11 cellular contexts compared by ENCODE assay signal in the genomic region with DNA sequence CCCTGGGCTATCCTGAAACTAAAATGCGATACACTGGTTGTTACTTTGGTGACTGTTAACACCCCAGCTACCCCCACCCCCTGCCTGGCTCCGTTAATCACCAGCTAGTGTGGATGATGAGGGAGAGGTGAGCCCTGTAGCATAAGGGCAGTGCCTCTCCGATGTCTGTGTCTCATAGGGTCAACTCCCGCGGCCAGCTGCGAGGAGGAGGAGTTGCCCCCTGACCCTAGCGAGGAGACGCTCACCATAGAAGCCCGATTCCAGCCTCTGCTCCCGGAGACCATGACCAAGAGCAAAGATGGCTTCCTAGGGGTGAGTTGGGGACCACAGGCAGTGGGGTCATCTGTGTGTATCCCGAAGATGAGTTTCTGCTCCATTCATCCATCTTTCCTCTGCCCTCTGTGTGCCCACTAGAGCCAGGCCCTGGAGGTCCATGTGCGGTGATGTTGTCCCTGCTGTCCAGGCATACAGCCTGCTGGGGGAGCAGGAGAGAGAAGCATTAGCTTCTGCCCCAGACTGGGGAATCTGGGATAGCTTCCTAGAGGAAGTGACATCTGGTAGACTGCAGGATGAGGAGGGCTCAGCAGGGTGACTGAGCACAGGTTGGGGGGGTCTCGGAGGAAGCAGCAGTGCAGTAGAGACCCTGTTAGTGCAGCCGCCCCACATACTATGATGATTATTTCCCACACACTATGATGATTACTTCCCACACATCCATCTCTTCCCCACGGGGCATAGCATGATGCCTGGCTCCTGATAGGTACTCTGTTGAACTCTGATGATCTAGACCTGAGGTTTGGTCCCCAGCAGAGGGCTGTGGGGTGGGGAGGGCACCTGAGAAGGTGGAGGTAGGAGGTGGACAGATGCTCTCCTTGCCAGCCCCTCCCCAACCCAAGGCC. TPM values are rescaled to one million over a fixed set of nuclear protein-coding genes. Genes with fewer than 3 reads are reported as not detected.
DNase-seq lines count a peak whose midpoint lies in the region; ATAC-seq and TF ChIP-seq lines count a peak whose summit lies in the region.
"Had no signal": no experiment of that assay in that cellular context is flagged by ENCODE, and none has a peak within 500 bp of the region (broad histone marks: within the 10 kb centered on the region; RNA-seq: fewer than 3 reads in every experiment).

No MANE protein-coding gene starts in this region.

- H3K27ac ChIP-seq in coronary artery (peak overlapping the region; percentile 12 to 83), neuronal stem cell (replicated peaks; ENCODE audit: low read length) (no peak overlapping the region), tibial artery (peak overlapping the region; percentile 78 to 83), ovary (no peak overlapping the region), SJCRH30 (no peak overlapping the region)
- H3K27ac ChIP-seq: HL-60 had no signal

- H3K36me3 ChIP-seq in neuronal stem cell (replicated peaks in 1 of 2; ENCODE audit: control insufficient read depth in 2 of 2, insufficient read depth in 2 of 2, low read length in 2 of 2): peaks cover 24 to 58% of the 10 kb centered on the region in 2 donors
- peaks cover 21 to 33% (median 31%) of the 10 kb centered on the region in 3 donors for H3K36me3 ChIP-seq in tibial artery
- no peaks in the 10 kb centered on the region for H3K36me3 ChIP-seq in ovary
- no peaks in the 10 kb centered on the region; the same call in none of the 2 replicates for H3K36me3 ChIP-seq in SJCRH30

- peak overlapping the region; percentile 1 for H3K9ac ChIP-seq in neuronal stem cell (ENCODE audit: low read depth, low read length, poor library complexity)

- H4K8ac ChIP-seq in neuronal stem cell (ENCODE audit: low read depth, low read length): no peak overlapping the region

- no peak overlapping the region for H3K4ac ChIP-seq in neuronal stem cell (ENCODE audit: low read length)

- no CpG with 5 or more reads among the region's 15 CpGs for WGBS in neuronal stem cell (ENCODE audit: extremely low coverage in 2 of 2, insufficient read length in 2 of 2, insufficient replicate concordance in 1 of 2), 2 donors
- WGBS in ovary, 3 donors: 67 to 77% (median 74%) methylated on average over 15 of the region's 15 CpGs

- no peak overlapping the region for H3K23ac ChIP-seq in neuronal stem cell (ENCODE audit: low read depth, low read length, poor library complexity)

- TF ChIP-seq CTCF in coronary artery (IDR thresholded peaks at IDR 0.05) (no peak), tibial artery (IDR thresholded peaks at IDR 0.05) (no peak), ovary (IDR thresholded peaks at IDR 0.05) (no peak)

- H3K4me2 ChIP-seq in neuronal stem cell (ENCODE audit: insufficient read depth, low read length, poor library complexity, severe bottlenecking): no peak overlapping the region

- H3K14ac ChIP-seq in neuronal stem cell (ENCODE audit: low read length): no peak overlapping the region

- H3K79me1 ChIP-seq in neuronal stem cell (ENCODE audit: low read depth, low read length): peaks cover 5% of the 10 kb centered on the region

- H2BK120ac ChIP-seq in neuronal stem cell (ENCODE audit: low read depth, low read length): no peak overlapping the region

- no peaks in the 10 kb centered on the region for H3K9me3 Mint-ChIP-seq in activated naive CD4-positive, alpha-beta T cell treated with anti-CD3 and anti-CD28 coated beads, Interleukin-2, amount 50 U/mL, for 72 hours

- DNase-seq in activated naive CD4-positive, alpha-beta T cell treated with anti-CD3 and anti-CD28 coated beads, Interleukin-2, amount 50 U/mL, for 72 hours (ENCODE audit: low spot score in 2 of 2): no peak
- DNase-seq in activated naive CD4-positive, alpha-beta T cell treated with Interleukin-2 at 50 U/mL for 16 hours: no peak
- DNase-seq in coronary artery (ENCODE audit: low spot score) (no peak), neuronal stem cell (ENCODE audit: low spot score) (no peak), tibial artery (no peak), ovary (no peak), NCI-H2196 (lab: John Stamatoyannopoulos, UW; ENCODE audit: unreplicated experiment) (no peak), SJCRH30 (no peak)
- DNase-seq: DMS 273 treated with DMSO at 0.1 percent for 48 hours, small intestine had no signal

- H3K18ac ChIP-seq in neuronal stem cell (ENCODE audit: low read length): no peak overlapping the region

- intact Hi-C loops in tibial artery (cut with DNase I; ENCODE audit: low total_unique reads) (loop anchor here (5.0 to 10.0 kb wide), 2 partner anchors 258 to 570 kb away; partner anchors contain the start of gene SYF2), ovary (cut with DNase I) (loop anchor here in 2 of 4 donors (5.0 to 10.0 kb wide), 3 partner anchors 188 to 198 kb away; partner anchors contain the start of genes MAN1C1 (in 1 of the 2) and PAFAH2 (in 1 of the 2))

- H3K9me3 ChIP-seq in neuronal stem cell (replicated peaks in 1 of 2; ENCODE audit: control insufficient read depth in 2 of 2, insufficient read depth in 1 of 2, low read depth in 1 of 2, low read length in 2 of 2) (no peaks in the 10 kb centered on the region), tibial artery (no peaks in the 10 kb centered on the region), ovary (no peaks in the 10 kb centered on the region), SJCRH30 (replicated peaks) (no peaks in the 10 kb centered on the region)

- peaks cover 0 to 16% of the 10 kb centered on the region in 2 donors for H3K36me3 Mint-ChIP-seq in activated naive CD4-positive, alpha-beta T cell treated with anti-CD3 and anti-CD28 coated beads, Interleukin-2, amount 50 U/mL, for 72 hours

- peaks cover 16% of the 10 kb centered on the region in 2 donors for H3K4me1 ChIP-seq in neuronal stem cell (ENCODE audit: control insufficient read depth in 2 of 2, insufficient read depth in 1 of 2, low read depth in 1 of 2, low read length in 2 of 2)
- H3K4me1 ChIP-seq in tibial artery: peaks cover 0 to 80% (median 67%) of the 10 kb centered on the region in 4 donors
- H3K4me1 ChIP-seq in ovary (ENCODE audit: insufficient read depth): peaks cover 5% of the 10 kb centered on the region
- H3K4me1 ChIP-seq in SJCRH30: no peaks in the 10 kb centered on the region

- peak in 1 of 2 donors; percentile 16 for ATAC-seq in activated naive CD4-positive, alpha-beta T cell treated with anti-CD3 and anti-CD28 coated beads, Interleukin-2, amount 50 U/mL, for 72 hours

- peak overlapping the region; percentile 22 to 55 for H3K27ac Mint-ChIP-seq in activated naive CD4-positive, alpha-beta T cell treated with anti-CD3 and anti-CD28 coated beads, Interleukin-2, amount 50 U/mL, for 72 hours

- no peak overlapping the region for H2AK5ac ChIP-seq in neuronal stem cell (ENCODE audit: low read depth, low read length)

- no peak overlapping the region for H4K91ac ChIP-seq in neuronal stem cell (ENCODE audit: low read depth, low read length, poor library complexity)

- H3K4me3 ChIP-seq in coronary artery (no peak overlapping the region), neuronal stem cell (ENCODE audit: low read length in 2 of 2) (no peak overlapping the region), tibial artery (no peak overlapping the region), ovary (no peak overlapping the region), SJCRH30 (no peak overlapping the region)

- H3K27me3 ChIP-seq in neuronal stem cell (ENCODE audit: control insufficient read depth in 3 of 3, insufficient read depth in 3 of 3, low read depth in 1 of 3, low read length in 3 of 3): no peaks in the 10 kb centered on the region
- H3K27me3 ChIP-seq in tibial artery: no peaks in the 10 kb centered on the region
- no peaks in the 10 kb centered on the region for H3K27me3 ChIP-seq in ovary
- no peaks in the 10 kb centered on the region for H3K27me3 ChIP-seq in SJCRH30

- no peak overlapping the region for H2BK5ac ChIP-seq in neuronal stem cell (ENCODE audit: low read length)

- H2BK12ac ChIP-seq in neuronal stem cell (ENCODE audit: low read length): no peak overlapping the region

- no peak for TF ChIP-seq POLR2A in ovary (IDR thresholded peaks at IDR 0.05)

- H2AFZ ChIP-seq in neuronal stem cell (ENCODE audit: low read length): no peak overlapping the region

- H2BK15ac ChIP-seq in neuronal stem cell (ENCODE audit: low read length): no peak overlapping the region

- TF ChIP-seq EP300 in ovary (IDR thresholded peaks at IDR 0.05): no peak

RNA-seq across cellular contexts. Expression of gene SELENON, which starts 5.2 kb away (rescaled TPM):
- total RNA-seq in activated naive CD4-positive, alpha-beta T cell treated with anti-CD3 and anti-CD28 coated beads, Interleukin-2, amount 50 U/mL, for 72 hours: 10 to 100 TPM; 13.5 to 34.9 TPM
- polyA plus RNA-seq in neuronal stem cell (2013, experiment 1 of 2): 92.8 TPM
- 91.3 TPM for polyA plus RNA-seq in neuronal stem cell (2013, experiment 2 of 2)
- total RNA-seq in ovary: 100 to 1,000 TPM in 1 of 7 donors, 10 to 100 TPM in 6; 13.9 to 139 (median 69.2) TPM
- polyA plus RNA-seq in ovary: 10 to 100 TPM; 45.7 to 51.9 TPM
- 63.1 and 64.3 TPM in 2 replicates for total RNA-seq in SJCRH30 (2014; rRNA removed; shearing (Covaris generic))

RNA-seq across cellular contexts. Expression of gene MTFR1L, which starts 14.5 kb away (rescaled TPM):
- 10 to 100 TPM; 42.6 to 43.9 TPM for total RNA-seq in activated naive CD4-positive, alpha-beta T cell treated with anti-CD3 and anti-CD28 coated beads, Interleukin-2, amount 50 U/mL, for 72 hours
- 32.0 TPM for polyA plus RNA-seq in neuronal stem cell (2013, experiment 1 of 2)
- 30.2 TPM for polyA plus RNA-seq in neuronal stem cell (2013, experiment 2 of 2)
- 100 to 1,000 TPM in 2 of 7 donors, 10 to 100 TPM in 5; 55.5 to 113 (median 97.4) TPM for total RNA-seq in ovary
- 10 to 100 TPM; 73.0 to 97.1 TPM for polyA plus RNA-seq in ovary
- total RNA-seq in SJCRH30 (2014; rRNA removed; shearing (Covaris generic)): 47.9 and 49.9 TPM in 2 replicates

RNA-seq across cellular contexts. Expression of gene AUNIP, which starts 54.0 kb away (rescaled TPM):
- 10 to 100 TPM in 1 of 2 donors, 1 to 10 TPM in 1; 8.6 to 10.6 TPM for total RNA-seq in activated naive CD4-positive, alpha-beta T cell treated with anti-CD3 and anti-CD28 coated beads, Interleukin-2, amount 50 U/mL, for 72 hours
- 7.6 TPM for polyA plus RNA-seq in neuronal stem cell (2013, experiment 1 of 2)
- polyA plus RNA-seq in neuronal stem cell (2013, experiment 2 of 2): 7.3 TPM
- under 1 TPM in 6 of 7 donors, not detected in 1; 0.35 to 0.75 (median 0.44) TPM for total RNA-seq in ovary
- polyA plus RNA-seq in ovary: under 1 TPM; 0.23 to 0.45 TPM
- 28.9 and 34.3 TPM in 2 replicates for total RNA-seq in SJCRH30 (2014; rRNA removed; shearing (Covaris generic))

Comparison
In these comparisons a context has a peak if more than half of its experiments do, and no peak if none do; other contexts are left out.
1. H3K27ac ChIP-seq: peak in coronary artery (2 of 2) and tibial artery (2 of 2); none in neuronal stem cell (single experiment), ovary (0 of 2) and SJCRH30 (single experiment).
2. RNA of gene AUNIP, which starts 54.0 kb away (total RNA-seq): 28.9 to 34.3 TPM in SJCRH30 and 8.6 to 10.6 TPM in activated naive CD4-positive, alpha-beta T cell treated with anti-CD3 and anti-CD28 coated beads, Interleukin-2, amount 50 U/mL, for 72 hours; 0.35 to 0.75 TPM in ovary; every median in the first group is over 4 times any median in the second.